ENCODE assay signal across 37 cellular contexts in genomic region chr2:45027051-45027450, GRCh38. TPM values are rescaled to one million over a fixed set of nuclear protein-coding genes. Genes with fewer than 3 reads are reported as not detected.
"Had no signal": no experiment of that assay in that cellular context is flagged by ENCODE, and none has a peak within 500 bp of the region (broad histone marks: within the 10 kb centered on the region; RNA-seq: fewer than 3 reads in every experiment).

No MANE protein-coding gene starts in this region.

- H3K9me3 ChIP-seq: SJCRH30 had no signal

- H3K27ac ChIP-seq: cardiac muscle cell, SJCRH30, SK-N-MC, WERI-Rb-1 had no signal

- DNase-seq: activated CD4-positive, alpha-beta memory T cell treated with anti-CD3 and anti-CD28 coated beads, Interleukin-2, amount 10 ng/mL, durations not matched to agents 7 days and 5 days; activated CD4-positive, alpha-beta T cell treated with anti-CD3 and anti-CD28 coated beads for 1 hour; activated CD4-positive, alpha-beta T cell treated with anti-CD3 and anti-CD28 coated beads for 48 hours; activated CD4-positive, CD25-positive, alpha-beta regulatory T cell; activated effector memory CD4-positive, alpha-beta T cell treated with anti-CD3 and anti-CD28 coated beads, Interleukin-2, amount 50 U/mL, for 16 hours; activated naive CD4-positive, alpha-beta T cell; activated naive CD4-positive, alpha-beta T cell treated with anti-CD3 and anti-CD28 coated beads, Interleukin-2, amount 50 U/mL, for 16 hours; activated naive CD8-positive, alpha-beta T cell treated with anti-CD3 and anti-CD28 coated beads for 36 hours; activated T-cell treated with anti-CD3 and anti-CD28 coated beads, Interleukin-2, amount 50 U/mL, for 1 hour; activated T-cell treated with anti-CD3 and anti-CD28 coated beads, Interleukin-2, amount 50 U/mL, for 72 hours; amniotic stem cell; aorta; Karpas-422; KBM-7; MM.1S; MV-4-11; NCI-H1092; NCI-H1436 treated with DMSO at 0.1 percent for 48 hours; NCI-H187; NCI-H2029 treated with DMSO at 0.1 percent for 48 hours; NCI-H2107; NCI-H345; NCI-H510A; NCI-H526; NCI-H748 treated with DMSO at 0.1 percent for 48 hours; NK-92 treated with Interleukin-12 subunit alpha and Interleukin-12 subunit beta, amount 100 ng/mL, for 24 hours; PC-3; SHP77; SJCRH30; T1000; WERI-Rb-1 had no signal

- ATAC-seq: activated T-cell treated with anti-CD3 and anti-CD28 coated beads, Interleukin-2, amount 50 U/mL, for 72 hours; activated T-helper 17 cell treated with anti-CD3 and anti-CD28 coated beads, Interleukin-2, amount 50 U/mL, for 72 hours; PC-3 had no signal

- H3K4me3 ChIP-seq: cardiac muscle cell, SJCRH30, SK-N-MC had no signal

- H3K36me3 ChIP-seq: cardiac muscle cell, SJCRH30, WERI-Rb-1 had no signal

- H3K27me3 ChIP-seq: cardiac muscle cell, SJCRH30 had no signal

RNA-seq across cellular contexts. Expression of gene SIX2, which starts 17.8 kb away (rescaled TPM):
- total RNA-seq: activated CD4-positive, alpha-beta memory T cell treated with anti-CD3 and anti-CD28 coated beads, Interleukin-2, amount 10 ng/mL, durations not matched to agents 7 days and 5 days; activated CD8-positive, alpha-beta memory T cell treated with anti-CD3 and anti-CD28 coated beads for 36 hours; activated naive CD8-positive, alpha-beta T cell treated with anti-CD3 and anti-CD28 coated beads for 36 hours; activated T-helper 17 cell treated with anti-CD3 and anti-CD28 coated beads, Interleukin-2, amount 50 U/mL, for 72 hours; T-helper 1 cell treated with Interleukin-12 subunit alpha and Interleukin-12 subunit beta and Interleukin-4 antibody, amounts not matched to agents 30 ng/mL and 1 ng/mL, for 36 hours; T-helper 2 cell treated with Interferon-gamma antibody and Interleukin-4, amounts not matched to agents 100 ng/mL and 5 ng/mL, for 36 hours had no signal
